29 cellular contexts compared by ENCODE assay signal in genomic region chr2:120769076-120769786, GRCh38. TPM values are rescaled to one million over a fixed set of nuclear protein-coding genes. Genes with fewer than 3 reads are reported as not detected.
A peak's percentile ranks its signal among the peaks of the same experiment; 100 is the strongest.
DNase-seq lines count a peak whose midpoint lies in the region; ATAC-seq and TF ChIP-seq lines count a peak whose summit lies in the region.
"Had no signal": no experiment of that assay in that cellular context is flagged by ENCODE, and none has a peak within 500 bp of the region (broad histone marks: within the 10 kb centered on the region; RNA-seq: fewer than 3 reads in every experiment).

No MANE protein-coding gene starts in this region.

- ATAC-seq in left ventricle myocardium superior (no peak), aorta (ENCODE audit: low FRiP score) (no peak), GM18520 (IDR thresholded peaks at IDR 0.05; ENCODE audit: unreplicated experiment) (no peak)
- ATAC-seq: activated naive CD8-positive, alpha-beta T cell treated with anti-CD3 and anti-CD28 coated beads, Interleukin-2, amount 50 U/mL, for 24 hours; foreskin keratinocyte; psoas muscle had no signal

- peak overlapping the region; percentile 20 for H3K27ac Mint-ChIP-seq in neural crest cell (ENCODE audit: unreplicated experiment)
- H3K27ac Mint-ChIP-seq in activated T-cell treated with anti-CD3 and anti-CD28 coated beads, Interleukin-2, amount 50 U/mL, for 24 hours: no peak overlapping the region
- H3K27ac Mint-ChIP-seq: activated CD4-positive, alpha-beta T cell treated with anti-CD3 and anti-CD28 coated beads, Interleukin-2, amount 10 ng/mL, durations not matched to agents 24 days and 14 days; activated naive CD8-positive, alpha-beta T cell treated with anti-CD3 and anti-CD28 coated beads, Interleukin-2, amount 50 U/mL, for 24 hours; memory B cell had no signal

- peak; percentile 0 for DNase-seq in activated naive CD4-positive, alpha-beta T cell treated with anti-CD3 and anti-CD28 coated beads, Interleukin-2, amount 50 U/mL, for 16 hours
- DNase-seq in activated naive CD4-positive, alpha-beta T cell (lab: John Stamatoyannopoulos, UW): no peak
- DNase-seq in left ventricle myocardium superior: peak; percentile 15
- DNase-seq in neural crest cell (ENCODE audit: low read depth, low spot score): no peak
- peak; percentile 24 to 51 for DNase-seq in aorta
- DNase-seq in activated T-cell treated with anti-CD3 and anti-CD28 coated beads, Interleukin-2, amount 50 U/mL, for 24 hours: no peak
- DNase-seq in RWPE1 (ENCODE audit: low spot score): no peak
- DNase-seq: 8988T; activated CD4-positive, alpha-beta T cell treated with anti-CD3 and anti-CD28 coated beads, Interleukin-2, amount 10 ng/mL, durations not matched to agents 24 days and 14 days; activated gamma-delta T cell; activated naive CD8-positive, alpha-beta T cell treated with anti-CD3 and anti-CD28 coated beads, Interleukin-2, amount 50 U/mL, for 24 hours; Calu3; DMS79 treated with DMSO at 0.1 percent for 48 hours; esophagus squamous epithelium; GDM1; NCI-H1436 treated with DMSO at 0.1 percent for 48 hours; PC-9; SHP77 treated with DMSO at 0.1 percent for 48 hours; stimulated activated CD4-positive, alpha-beta T cell treated with anti-CD3 and anti-CD28 coated beads, Interleukin-15, amount 100 ng/mL, for 24 hours; stimulated activated CD4-positive, alpha-beta T cell treated with anti-CD3 and anti-CD28 coated beads, Interleukin-4, amount 100 ng/mL, for 4 hours; T-helper 9 cell; transverse colon; WERI-Rb-1 had no signal

- intact Hi-C loops in left ventricle myocardium superior (cut with micrococcal nuclease) (no loop called here), aorta (cut with DNase I) (no loop called here)

- H3K27me3 Mint-ChIP-seq in neural crest cell (ENCODE audit: low read depth): no peaks in the 10 kb centered on the region
- H3K27me3 Mint-ChIP-seq in activated T-cell treated with anti-CD3 and anti-CD28 coated beads, Interleukin-2, amount 50 U/mL, for 24 hours: no peaks in the 10 kb centered on the region
- H3K27me3 Mint-ChIP-seq: activated CD4-positive, alpha-beta T cell treated with anti-CD3 and anti-CD28 coated beads, Interleukin-2, amount 10 ng/mL, durations not matched to agents 24 days and 14 days had no signal

- no peaks in the 10 kb centered on the region for H3K9me3 ChIP-seq in aorta (ENCODE audit: control insufficient read depth, low read length)
- H3K9me3 ChIP-seq: esophagus squamous epithelium, neutrophil, psoas muscle, transverse colon had no signal

- TF ChIP-seq CTCF in neural crest cell (conservative IDR thresholded peaks at IDR 0.05) (no peak), RWPE1 (conservative IDR thresholded peaks at IDR 0.05; ENCODE audit: low read depth) (no peak)

- CTCF ChIA-PET in RWPE1 (lab: Yijun Ruan, JAX): no interaction called here

- H3K4me3 ChIP-seq in aorta (ENCODE audit: low read length in 2 of 2): no peak overlapping the region
- H3K4me3 ChIP-seq: esophagus squamous epithelium, PC-9, psoas muscle, transverse colon had no signal

- H3K27ac ChIP-seq in aorta (ENCODE audit: low read depth in 1 of 2, low read length in 2 of 2) (no peak overlapping the region), RWPE1 (no peak overlapping the region)
- H3K27ac ChIP-seq: esophagus squamous epithelium, foreskin keratinocyte, neutrophil, PC-9, psoas muscle, transverse colon, WERI-Rb-1 had no signal

- peaks cover 68% of the 10 kb centered on the region for H3K4me1 Mint-ChIP-seq in neural crest cell
- no peaks in the 10 kb centered on the region for H3K4me1 Mint-ChIP-seq in activated T-cell treated with anti-CD3 and anti-CD28 coated beads, Interleukin-2, amount 50 U/mL, for 24 hours (ENCODE audit: low read depth)
- H3K4me1 Mint-ChIP-seq: activated CD4-positive, alpha-beta T cell treated with anti-CD3 and anti-CD28 coated beads, Interleukin-2, amount 10 ng/mL, durations not matched to agents 24 days and 14 days; activated naive CD8-positive, alpha-beta T cell treated with anti-CD3 and anti-CD28 coated beads, Interleukin-2, amount 50 U/mL, for 24 hours; memory B cell had no signal

- H3K27me3 ChIP-seq in aorta (ENCODE audit: control insufficient read depth in 1 of 2, insufficient read depth in 2 of 2, low read length in 1 of 2): no peaks in the 10 kb centered on the region
- H3K27me3 ChIP-seq: foreskin keratinocyte, neutrophil, transverse colon had no signal

- no peaks in the 10 kb centered on the region for H3K4me1 ChIP-seq in aorta (ENCODE audit: control insufficient read depth in 1 of 2, insufficient read depth in 2 of 2, low read length in 2 of 2)
- H3K4me1 ChIP-seq: foreskin keratinocyte, psoas muscle had no signal

- no peaks in the 10 kb centered on the region for H3K9me3 Mint-ChIP-seq in neural crest cell
- no peaks in the 10 kb centered on the region for H3K9me3 Mint-ChIP-seq in activated T-cell treated with anti-CD3 and anti-CD28 coated beads, Interleukin-2, amount 50 U/mL, for 24 hours
- H3K9me3 Mint-ChIP-seq: activated CD4-positive, alpha-beta T cell treated with anti-CD3 and anti-CD28 coated beads, Interleukin-2, amount 10 ng/mL, durations not matched to agents 24 days and 14 days; activated naive CD8-positive, alpha-beta T cell treated with anti-CD3 and anti-CD28 coated beads, Interleukin-2, amount 50 U/mL, for 24 hours; memory B cell had no signal

- POLR2A ChIA-PET in RWPE1 (lab: Yijun Ruan, JAX; ENCODE audit: low non-redundant PET): no interaction called here

- H3K4me3 Mint-ChIP-seq in neural crest cell: no peak overlapping the region
- H3K4me3 Mint-ChIP-seq in activated T-cell treated with anti-CD3 and anti-CD28 coated beads, Interleukin-2, amount 50 U/mL, for 24 hours: no peak overlapping the region
- H3K4me3 Mint-ChIP-seq: activated CD4-positive, alpha-beta T cell treated with anti-CD3 and anti-CD28 coated beads, Interleukin-2, amount 10 ng/mL, durations not matched to agents 24 days and 14 days; activated naive CD8-positive, alpha-beta T cell treated with anti-CD3 and anti-CD28 coated beads, Interleukin-2, amount 50 U/mL, for 24 hours; memory B cell had no signal

- H3K36me3 ChIP-seq in aorta (ENCODE audit: control insufficient read depth in 1 of 2, insufficient read depth in 2 of 2, low read length in 1 of 2): no peaks in the 10 kb centered on the region
- H3K36me3 ChIP-seq: esophagus squamous epithelium, neutrophil, transverse colon, WERI-Rb-1 had no signal

- WGBS in aorta, 2 donors: 94 to 97% methylated on average over 11 of the region's 11 CpGs

- H3K36me3 Mint-ChIP-seq in neural crest cell (ENCODE audit: low read depth): no peaks in the 10 kb centered on the region
- no peaks in the 10 kb centered on the region for H3K36me3 Mint-ChIP-seq in activated T-cell treated with anti-CD3 and anti-CD28 coated beads, Interleukin-2, amount 50 U/mL, for 24 hours (ENCODE audit: low read depth)
- H3K36me3 Mint-ChIP-seq: memory B cell had no signal

RNA-seq across cellular contexts. Expression of gene GLI2, which starts 33.6 kb away (rescaled TPM):
- 2.1 TPM for total RNA-seq in left ventricle myocardium superior
- total RNA-seq in neural crest cell: 48.8 and 49.1 TPM in 2 replicates
- 10 to 100 TPM in 1 of 2 donors, 1 to 10 TPM in 1; 9.0 to 18.5 TPM for total RNA-seq in aorta
- polyA plus RNA-seq in aorta: 1 to 10 TPM in 1 of 2 donors, under 1 TPM in 1; 0.88 to 1.9 TPM
- total RNA-seq: activated CD8-positive, alpha-beta memory T cell treated with anti-CD3 and anti-CD28 coated beads for 36 hours; foreskin keratinocyte had no signal

Comparison
In these comparisons a context has a peak if more than half of its experiments do, and no peak if none do; other contexts are left out.
1. DNase-seq: peak in activated naive CD4-positive, alpha-beta T cell treated with anti-CD3 and anti-CD28 coated beads, Interleukin-2, amount 50 U/mL, for 16 hours (single experiment), left ventricle myocardium superior (single experiment) and aorta (2 of 2); none in activated naive CD4-positive, alpha-beta T cell (0 of 4), neural crest cell (single experiment), activated T-cell treated with anti-CD3 and anti-CD28 coated beads, Interleukin-2, amount 50 U/mL, for 24 hours (single experiment) and RWPE1 (single experiment).